In genomic region chr15:61206767-61207166, GRCh38 we compare ENCODE assay signal across 32 cellular contexts.
"Had no signal": no experiment of that assay in that cellular context is flagged by ENCODE, and none has a peak within 500 bp of the region (broad histone marks: within the 10 kb centered on the region; RNA-seq: fewer than 3 reads in every experiment).

No MANE protein-coding gene starts in this region.

- DNase-seq: activated B cell treated with CpG ODN at 0.5 μM for 24 hours; activated CD4-positive, alpha-beta memory T cell treated with anti-CD3 and anti-CD28 coated beads for 36 hours; activated CD4-positive, alpha-beta T cell treated with anti-CD3 and anti-CD28 coated beads for 4 hours; activated CD4-positive, alpha-beta T cell treated with anti-CD3 and anti-CD28 coated beads, Interleukin-2, amount 10 ng/mL, durations not matched to agents 24 days and 14 days; activated CD4-positive, alpha-beta T cell treated with anti-CD3 and anti-CD28 coated beads, Interleukin-2, amount 50 U/mL, for 1 hour; activated CD4-positive, alpha-beta T cell treated with anti-CD3 and anti-CD28 coated beads, Interleukin-2, amount 50 U/mL, for 4 hours; activated CD4-positive, CD25-positive, alpha-beta regulatory T cell treated with anti-CD3 and anti-CD28 coated beads, Interleukin-2, amount 50 U/mL, for 72 hours; activated CD8-positive, alpha-beta memory T cell treated with anti-CD3 and anti-CD28 coated beads, Interleukin-2, amount 50 U/mL, for 4 hours; activated CD8-positive, alpha-beta T cell treated with anti-CD3 and anti-CD28 coated beads for 36 hours; activated effector memory CD4-positive, alpha-beta T cell treated with anti-CD3 and anti-CD28 coated beads, Interleukin-2, amount 50 U/mL, for 16 hours; activated gamma-delta T cell treated with Interleukin-2 at 50 U/mL for 16 hours; activated naive CD4-positive, alpha-beta T cell; activated naive CD4-positive, alpha-beta T cell treated with anti-CD3 and anti-CD28 coated beads for 36 hours; activated naive CD4-positive, alpha-beta T cell treated with anti-CD3 and anti-CD28 coated beads, Interleukin-2, amount 50 U/mL, for 16 hours; activated naive CD8-positive, alpha-beta T cell treated with anti-CD3 and anti-CD28 coated beads for 36 hours; activated T-cell treated with anti-CD3 and anti-CD28 coated beads for 4 hours; activated T-cell treated with anti-CD3 and anti-CD28 coated beads, Interleukin-2, amount 50 U/mL, for 1 hour; activated T-cell treated with anti-CD3 and anti-CD28 coated beads, Interleukin-2, amount 50 U/mL, for 4 hours; activated T-cell treated with anti-CD3 and anti-CD28 coated beads, Interleukin-2, amount 50 U/mL, for 72 hours; adrenal gland; amniotic stem cell; aorta; body of pancreas; brain microvascular endothelial cell; central memory CD4-positive, alpha-beta T cell; T-helper 1 cell; T-helper 2 cell; T-helper 9 cell had no signal

- H3K4me3 ChIP-seq: adrenal gland, body of pancreas, breast epithelium had no signal

- H3K9me3 ChIP-seq: adrenal gland, body of pancreas, breast epithelium had no signal

- H3K36me3 ChIP-seq: adrenal gland, brain microvascular endothelial cell, breast epithelium had no signal

- H3K27ac ChIP-seq: adrenal gland, body of pancreas, brain microvascular endothelial cell, VCaP had no signal

- H3K27me3 ChIP-seq: adrenal gland, body of pancreas, brain microvascular endothelial cell, breast epithelium had no signal

- ATAC-seq: activated CD8-positive, alpha-beta T cell treated with anti-CD3 and anti-CD28 coated beads for 36 hours; activated naive CD4-positive, alpha-beta T cell treated with anti-CD3 and anti-CD28 coated beads, Interleukin-2, amount 50 U/mL, for 72 hours; activated T-cell treated with anti-CD3 and anti-CD28 coated beads, Interleukin-2, amount 50 U/mL, for 4 hours; activated T-cell treated with anti-CD3 and anti-CD28 coated beads, Interleukin-2, amount 50 U/mL, for 72 hours; activated T-helper 17 cell treated with anti-CD3 and anti-CD28 coated beads, Interleukin-2, amount 50 U/mL, for 72 hours; body of pancreas had no signal

- H3K4me1 ChIP-seq: body of pancreas, breast epithelium had no signal
